Comparison of ENCODE assay signal across 1 cellular context in genomic region chr4:80393970-80394250, GRCh38.
TF ChIP-seq lines count a peak whose summit lies in the region.

No MANE protein-coding gene starts in this region.

TF ChIP-seq in IMR-90, 13 proteins besides CTCF, POLR2A, EP300 and RAD21 (continued from another document):
- TF ChIP-seq ELK1 (IDR thresholded peaks at IDR 0.05; ENCODE audit: borderline replicate concordance, low read depth, low read length) (no peak), BHLHE40 (IDR thresholded peaks at IDR 0.05; ENCODE audit: low read depth, low read length) (no peak), MXI1 (IDR thresholded peaks at IDR 0.05; ENCODE audit: borderline replicate concordance, low read depth, low read length) (no peak), MAFK (IDR thresholded peaks at IDR 0.05; ENCODE audit: low read depth, low read length) (no peak)
